ENCODE assay signal across 10 cellular contexts in the genomic region with DNA sequence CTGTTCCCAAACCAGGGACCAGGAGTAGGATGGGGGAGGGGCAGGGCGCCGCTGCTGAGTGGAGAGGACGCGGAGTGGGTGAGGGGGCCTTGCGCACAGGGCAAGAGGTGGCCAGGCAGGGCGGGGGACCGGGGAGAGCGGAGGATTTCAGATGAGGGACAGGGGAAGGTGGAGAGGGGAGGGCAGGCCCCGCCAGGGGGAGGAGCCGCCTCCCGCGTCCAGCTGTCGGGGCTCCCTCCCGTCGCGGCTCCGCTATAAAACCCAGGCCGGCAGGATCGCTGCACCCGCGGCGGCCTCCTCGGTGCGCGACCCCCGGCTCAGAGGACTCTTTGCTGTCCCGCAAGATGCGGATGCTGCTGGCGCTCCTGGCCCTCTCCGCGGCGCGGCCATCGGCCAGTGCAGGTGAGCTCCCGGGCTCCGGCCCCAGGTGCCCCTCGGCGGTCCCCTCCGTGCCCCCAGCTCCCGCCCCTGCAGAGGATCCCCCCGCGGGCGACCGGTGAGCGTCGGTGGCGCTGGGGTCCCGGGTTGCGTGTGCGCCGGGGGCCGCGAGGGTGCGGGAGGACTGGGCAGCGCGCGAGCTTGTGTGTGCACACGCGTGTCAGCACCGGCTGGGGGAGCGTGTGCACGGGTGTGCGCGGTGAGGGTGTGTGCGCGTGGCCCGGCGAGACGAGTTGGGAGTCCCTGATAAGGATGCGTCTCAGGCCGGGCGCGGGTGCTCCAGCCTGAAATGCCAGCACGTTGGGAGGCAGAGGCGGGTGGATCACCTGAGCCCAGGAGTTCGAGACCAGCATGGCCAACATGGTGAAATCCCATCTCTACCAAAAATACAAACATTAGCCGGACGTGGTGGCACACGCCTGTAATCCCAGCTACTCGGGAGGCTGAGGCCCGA. TPM values are rescaled to one million over a fixed set of nuclear protein-coding genes. Genes with fewer than 3 reads are reported as not detected.
DNase-seq lines count a peak whose midpoint lies in the region; ATAC-seq and TF ChIP-seq lines count a peak whose summit lies in the region.
"Had no signal": no experiment of that assay in that cellular context is flagged by ENCODE, and none has a peak within 500 bp of the region (broad histone marks: within the 10 kb centered on the region; RNA-seq: fewer than 3 reads in every experiment).

A gene (plus strand): TSS at position 283 of the 892 bp plus-strand sequence. CDS start 62 bp downstream, at position 345.

- TF ChIP-seq EP300 in upper lobe of left lung (IDR thresholded peaks at IDR 0.05): no peak

- H3K36me3 Mint-ChIP-seq in activated naive CD4-positive, alpha-beta T cell treated with anti-CD3 and anti-CD28 coated beads for 36 hours (ENCODE audit: low read depth): no peaks in the 10 kb centered on the region
- no peaks in the 10 kb centered on the region for H3K36me3 Mint-ChIP-seq in brain

- DNase-seq in activated naive CD4-positive, alpha-beta T cell treated with anti-CD3 and anti-CD28 coated beads for 36 hours: no peak
- no peak for DNase-seq in activated naive CD4-positive, alpha-beta T cell treated with Interleukin-2 at 50 U/mL for 16 hours
- DNase-seq in lower lobe of right lung: peak; percentile 57
- peak; percentile 57 to 86 for DNase-seq in upper lobe of left lung
- no peak for DNase-seq in medulla oblongata (ENCODE audit: extremely low spot score)
- DNase-seq: activated CD4-positive, CD25-positive, alpha-beta regulatory T cell treated with anti-CD3 and anti-CD28 coated beads, Interleukin-2, amount 50 U/mL, for 72 hours had no signal

- H3K4me1 Mint-ChIP-seq in activated naive CD4-positive, alpha-beta T cell treated with anti-CD3 and anti-CD28 coated beads for 36 hours (ENCODE audit: low read depth): peaks cover 20% of the 10 kb centered on the region
- peaks cover 40% of the 10 kb centered on the region for H3K4me1 Mint-ChIP-seq in brain

- intact Hi-C loops in activated naive CD4-positive, alpha-beta T cell treated with anti-CD3 and anti-CD28 coated beads for 36 hours (cut with micrococcal nuclease): no loop called here
- intact Hi-C loops in lower lobe of right lung (cut with DNase I): no loop called here

- H3K27me3 ChIP-seq in lower lobe of right lung (ENCODE audit: low read depth): peaks cover 52% of the 10 kb centered on the region
- H3K27me3 ChIP-seq in upper lobe of left lung: peaks cover 0 to 15% (median 11%) of the 10 kb centered on the region in 4 donors

- H3K36me3 ChIP-seq in lower lobe of right lung (no peaks in the 10 kb centered on the region), upper lobe of left lung (no peaks in the 10 kb centered on the region)

- H3K4me1 ChIP-seq in lower lobe of right lung: peaks cover 31% of the 10 kb centered on the region
- peaks cover 20 to 50% (median 26%) of the 10 kb centered on the region in 4 donors for H3K4me1 ChIP-seq in upper lobe of left lung

- H3K9me3 ChIP-seq in lower lobe of right lung: no peaks in the 10 kb centered on the region
- no peaks in the 10 kb centered on the region for H3K9me3 ChIP-seq in upper lobe of left lung

- CTCF ChIA-PET in activated naive CD4-positive, alpha-beta T cell treated with anti-CD3 and anti-CD28 coated beads for 36 hours (lab: Charles Lee): interaction anchor here (0.6 to 1.5 kb wide), 2 partner anchors 85 to 113 kb away, joined by 3 to 5 read pairs; no protein-coding TSS in a partner anchor

- H3K9me3 Mint-ChIP-seq in activated naive CD4-positive, alpha-beta T cell treated with anti-CD3 and anti-CD28 coated beads for 36 hours: no peaks in the 10 kb centered on the region
- peaks cover 0 to 7% (median 0%) of the 10 kb centered on the region in 5 experiments for H3K9me3 Mint-ChIP-seq in brain

- 2 to 5% methylated on average over 12 to 50 of the region's 81 CpGs for WGBS in upper lobe of left lung, 2 donors

- ATAC-seq in lower lobe of right lung (peak; percentile 28 to 39), upper lobe of left lung (ENCODE audit: low FRiP score in 2 of 2) (peak; percentile 6 to 28), GM19035 (IDR thresholded peaks at IDR 0.05; ENCODE audit: unreplicated experiment) (no peak), HG03108 (IDR thresholded peaks at IDR 0.05; ENCODE audit: unreplicated experiment) (no peak)

- peak in 2 of 4 donors; percentile 16 to 45 for TF ChIP-seq POLR2A in upper lobe of left lung (IDR thresholded peaks at IDR 0.05)

- peak within 1 kb of the TSS; percentile 55 for H3K4me3 ChIP-seq in lower lobe of right lung
- peak within 1 kb of the TSS; percentile 56 to 68 (median 61) for H3K4me3 ChIP-seq in upper lobe of left lung

- H3K27ac ChIP-seq in lower lobe of right lung (peak within 1 kb of the TSS; percentile 69), upper lobe of left lung (peak within 1 kb of the TSS; percentile 60 to 88 (median 80))

- H3K27ac Mint-ChIP-seq in activated naive CD4-positive, alpha-beta T cell treated with anti-CD3 and anti-CD28 coated beads for 36 hours: no peak within 1 kb of the TSS
- no peak within 1 kb of the TSS for H3K27ac Mint-ChIP-seq in brain

- no peak for TF ChIP-seq CTCF in brain (conservative IDR thresholded peaks at IDR 0.05)
- no peak for TF ChIP-seq CTCF in lower lobe of right lung (IDR thresholded peaks at IDR 0.05)
- TF ChIP-seq CTCF in upper lobe of left lung (IDR thresholded peaks at IDR 0.05): peak in 1 of 6 experiments; percentile 6

- H3K27me3 Mint-ChIP-seq in activated naive CD4-positive, alpha-beta T cell treated with anti-CD3 and anti-CD28 coated beads for 36 hours (ENCODE audit: low read depth): peaks cover 68% of the 10 kb centered on the region
- peaks cover 93% of the 10 kb centered on the region for H3K27me3 Mint-ChIP-seq in brain

- peak within 1 kb of the TSS; percentile 54 for H3K4me3 Mint-ChIP-seq in activated naive CD4-positive, alpha-beta T cell treated with anti-CD3 and anti-CD28 coated beads for 36 hours
- H3K4me3 Mint-ChIP-seq in brain: peak within 1 kb of the TSS; percentile 61 to 76 (median 70)

RNA-seq across cellular contexts. Expression of the gene that starts here (rescaled TPM):
- not detected for total RNA-seq in activated naive CD4-positive, alpha-beta T cell treated with anti-CD3 and anti-CD28 coated beads for 36 hours
- polyA plus RNA-seq in brain (ENCODE audit: insufficient read depth, low read depth, low replicate concordance): 21.7 TPM
- total RNA-seq in lower lobe of right lung (72.8 TPM), upper lobe of left lung (100 to 1,000 TPM in 1 of 6 donors, 10 to 100 TPM in 4, 1 to 10 TPM in 1; 7.3 to 102 (median 45.5) TPM)
- total RNA-seq: Daoy had no signal

Comparison
In these comparisons a context has a peak if more than half of its experiments do, and no peak if none do; other contexts are left out.
1. RNA of the gene that starts here (total RNA-seq): 72.8 TPM in lower lobe of right lung (single experiment) and 7.3 to 102 TPM in upper lobe of left lung; not detected in activated naive CD4-positive, alpha-beta T cell treated with anti-CD3 and anti-CD28 coated beads for 36 hours; every median in the first group is over 4 times any median in the second.
2. DNase-seq: peak in lower lobe of right lung (single experiment) and upper lobe of left lung (2 of 2); none in activated naive CD4-positive, alpha-beta T cell treated with anti-CD3 and anti-CD28 coated beads for 36 hours (single experiment), activated naive CD4-positive, alpha-beta T cell treated with Interleukin-2 at 50 U/mL for 16 hours (single experiment) and medulla oblongata (single experiment).
3. ATAC-seq: peak in lower lobe of right lung (2 of 2) and upper lobe of left lung (2 of 2); none in GM19035 (single experiment) and HG03108 (single experiment).